9 cellular contexts compared by ENCODE assay signal in the genomic region with DNA sequence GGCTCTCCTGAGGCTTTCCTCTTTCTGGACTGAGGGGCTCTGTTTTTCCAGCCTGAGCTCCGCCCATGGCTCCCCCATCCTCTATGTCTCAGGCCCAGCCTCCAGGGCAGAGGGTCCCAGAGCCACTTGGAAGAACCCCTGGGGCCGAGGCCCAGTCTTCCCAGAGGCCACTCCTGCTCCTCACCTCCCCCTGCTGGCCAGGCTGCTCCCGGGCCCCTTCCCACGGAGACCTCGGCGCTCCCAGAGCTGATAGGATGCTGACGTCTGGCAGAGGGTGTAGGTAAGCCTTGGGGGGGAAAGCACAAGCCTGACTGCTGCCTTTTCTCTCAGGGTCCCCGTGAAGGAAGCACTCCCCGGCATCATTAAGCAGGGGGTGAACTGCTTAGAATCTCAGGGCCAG. TPM values are rescaled to one million over a fixed set of nuclear protein-coding genes. Genes with fewer than 3 reads are reported as not detected.
DNase-seq lines count a peak whose midpoint lies in the region; ATAC-seq and TF ChIP-seq lines count a peak whose summit lies in the region.
"Had no signal": no experiment of that assay in that cellular context is flagged by ENCODE, and none has a peak within 500 bp of the region (broad histone marks: within the 10 kb centered on the region; RNA-seq: fewer than 3 reads in every experiment).

No MANE protein-coding gene starts in this region.

- no peaks in the 10 kb centered on the region for H3K9me3 Mint-ChIP-seq in naive thymus-derived CD4-positive, alpha-beta T cell

- no peak overlapping the region for H3K9ac ChIP-seq in colonic mucosa (ENCODE audit: low read depth in 2 of 2, low read length in 2 of 2)

- peak; percentile 20 for ATAC-seq in naive thymus-derived CD4-positive, alpha-beta T cell

- no peaks in the 10 kb centered on the region for H3K4me1 ChIP-seq in colonic mucosa
- H3K4me1 ChIP-seq in naive thymus-derived CD4-positive, alpha-beta T cell (ENCODE audit: control insufficient read depth in 2 of 2, insufficient read depth in 2 of 2, low read length in 2 of 2): no peaks in the 10 kb centered on the region

- DNase-seq in DMS 273 (lab: John Stamatoyannopoulos, UW; ENCODE audit: unreplicated experiment): peak; percentile 65
- no peak for DNase-seq in DMS 273 treated with DMSO at 0.1 percent for 48 hours (lab: John Stamatoyannopoulos, UW)
- peak; percentile 63 for DNase-seq in HuH-7.5 (ENCODE audit: low spot score)
- DNase-seq in colonic mucosa: peak; percentile 44
- no peak for DNase-seq in naive thymus-derived CD4-positive, alpha-beta T cell
- no peak for DNase-seq in NCI-H187 (lab: John Stamatoyannopoulos, UW)
- DNase-seq in NK-92 (lab: John Stamatoyannopoulos, UW; ENCODE audit: unreplicated experiment): no peak
- DNase-seq in mesenteric fat pad (ENCODE audit: low spot score): no peak
- DNase-seq: NCI-H2171 treated with DMSO at 0.1 percent for 48 hours had no signal

- H3K4me3 ChIP-seq in colonic mucosa: no peak overlapping the region
- H3K4me3 ChIP-seq in naive thymus-derived CD4-positive, alpha-beta T cell (ENCODE audit: low read length): no peak overlapping the region

- peaks cover 0 to 24% (median 4%) of the 10 kb centered on the region in 5 donors for H3K27me3 Mint-ChIP-seq in naive thymus-derived CD4-positive, alpha-beta T cell

- no peaks in the 10 kb centered on the region for H3K27me3 ChIP-seq in colonic mucosa
- no peaks in the 10 kb centered on the region for H3K27me3 ChIP-seq in naive thymus-derived CD4-positive, alpha-beta T cell (ENCODE audit: control insufficient read depth in 2 of 2, insufficient read depth in 2 of 2, low read length in 2 of 2)

- H3K4me1 Mint-ChIP-seq in naive thymus-derived CD4-positive, alpha-beta T cell: peaks cover 0 to 2% (median 0%) of the 10 kb centered on the region in 7 donors

- H3K9me3 ChIP-seq in colonic mucosa: no peaks in the 10 kb centered on the region
- no peaks in the 10 kb centered on the region for H3K9me3 ChIP-seq in naive thymus-derived CD4-positive, alpha-beta T cell (ENCODE audit: control insufficient read depth in 2 of 3, low read length in 3 of 3)

- intact Hi-C loops in colonic mucosa (cut with DNase I): no loop called here
- intact Hi-C loops in naive thymus-derived CD4-positive, alpha-beta T cell (cut with micrococcal nuclease): loop anchor here in 1 of 2 donors (2.0 kb wide), 1 partner anchor 216 kb away; no protein-coding TSS in a partner anchor

- CTCF ChIA-PET in naive thymus-derived CD4-positive, alpha-beta T cell (lab: Charles Lee): interaction anchor here (1.2 kb wide), 1 partner anchor 12 kb away, joined by 3 read pairs; no protein-coding TSS in a partner anchor

- H3K36me3 ChIP-seq in colonic mucosa: no peaks in the 10 kb centered on the region
- H3K36me3 ChIP-seq in naive thymus-derived CD4-positive, alpha-beta T cell (ENCODE audit: control insufficient read depth in 2 of 3, insufficient read depth in 3 of 3, low read length in 3 of 3): no peaks in the 10 kb centered on the region

- H3K36me3 Mint-ChIP-seq in naive thymus-derived CD4-positive, alpha-beta T cell: no peaks in the 10 kb centered on the region

- TF ChIP-seq CTCF in colonic mucosa (IDR thresholded peaks at IDR 0.05): peak; percentile 65

- H3K4me3 Mint-ChIP-seq in naive thymus-derived CD4-positive, alpha-beta T cell: no peak overlapping the region

- no peak overlapping the region for H3K27ac ChIP-seq in colonic mucosa
- no peak overlapping the region for H3K27ac ChIP-seq in naive thymus-derived CD4-positive, alpha-beta T cell (ENCODE audit: low read depth, low read length)

- POLR2A ChIA-PET in naive thymus-derived CD4-positive, alpha-beta T cell (lab: Charles Lee): no interaction called here

- H3K27ac Mint-ChIP-seq in naive thymus-derived CD4-positive, alpha-beta T cell: no peak overlapping the region

RNA-seq across cellular contexts. Expression of a gene that starts 51.4 kb away (rescaled TPM):
- total RNA-seq in colonic mucosa (100 to 1,000 TPM; 118 to 192 TPM), mesenteric fat pad (140 TPM)
- total RNA-seq in naive thymus-derived CD4-positive, alpha-beta T cell: 100 to 1,000 TPM in 2 of 5 experiments, 10 to 100 TPM in 3; 85.1 to 330 (median 96.3) TPM
- polyA plus RNA-seq in naive thymus-derived CD4-positive, alpha-beta T cell: 10 to 100 TPM; 26.4 to 67.9 TPM

RNA-seq across cellular contexts. Expression of a gene that starts 51.8 kb away (rescaled TPM):
- total RNA-seq in colonic mucosa: 10 to 100 TPM; 79.7 to 83.1 TPM
- total RNA-seq in naive thymus-derived CD4-positive, alpha-beta T cell: 10 to 100 TPM; 27.2 to 50.3 (median 35.3) TPM
- 10 to 100 TPM; 12.3 to 22.7 TPM for polyA plus RNA-seq in naive thymus-derived CD4-positive, alpha-beta T cell
- total RNA-seq in mesenteric fat pad: 55.0 TPM

Comparison
In these comparisons a context has a peak if more than half of its experiments do, and no peak if none do; other contexts are left out.
1. DNase-seq: peak in DMS 273 (single experiment), HuH-7.5 (single experiment) and colonic mucosa (single experiment); none in DMS 273 treated with DMSO at 0.1 percent for 48 hours (single experiment), naive thymus-derived CD4-positive, alpha-beta T cell (0 of 9), NCI-H187 (0 of 2), NK-92 (single experiment) and mesenteric fat pad (single experiment).